ENCODE assay signal across 1 cellular context in genomic region chr17:55495239-55495638, GRCh38.
TF ChIP-seq lines count a peak whose summit lies in the region.

No MANE protein-coding gene starts in this region.

TF ChIP-seq in HEK293, 187 proteins besides CTCF, POLR2A, EP300 and RAD21 (continued from another document and continues in another):
- TF ChIP-seq, protein P1, sequence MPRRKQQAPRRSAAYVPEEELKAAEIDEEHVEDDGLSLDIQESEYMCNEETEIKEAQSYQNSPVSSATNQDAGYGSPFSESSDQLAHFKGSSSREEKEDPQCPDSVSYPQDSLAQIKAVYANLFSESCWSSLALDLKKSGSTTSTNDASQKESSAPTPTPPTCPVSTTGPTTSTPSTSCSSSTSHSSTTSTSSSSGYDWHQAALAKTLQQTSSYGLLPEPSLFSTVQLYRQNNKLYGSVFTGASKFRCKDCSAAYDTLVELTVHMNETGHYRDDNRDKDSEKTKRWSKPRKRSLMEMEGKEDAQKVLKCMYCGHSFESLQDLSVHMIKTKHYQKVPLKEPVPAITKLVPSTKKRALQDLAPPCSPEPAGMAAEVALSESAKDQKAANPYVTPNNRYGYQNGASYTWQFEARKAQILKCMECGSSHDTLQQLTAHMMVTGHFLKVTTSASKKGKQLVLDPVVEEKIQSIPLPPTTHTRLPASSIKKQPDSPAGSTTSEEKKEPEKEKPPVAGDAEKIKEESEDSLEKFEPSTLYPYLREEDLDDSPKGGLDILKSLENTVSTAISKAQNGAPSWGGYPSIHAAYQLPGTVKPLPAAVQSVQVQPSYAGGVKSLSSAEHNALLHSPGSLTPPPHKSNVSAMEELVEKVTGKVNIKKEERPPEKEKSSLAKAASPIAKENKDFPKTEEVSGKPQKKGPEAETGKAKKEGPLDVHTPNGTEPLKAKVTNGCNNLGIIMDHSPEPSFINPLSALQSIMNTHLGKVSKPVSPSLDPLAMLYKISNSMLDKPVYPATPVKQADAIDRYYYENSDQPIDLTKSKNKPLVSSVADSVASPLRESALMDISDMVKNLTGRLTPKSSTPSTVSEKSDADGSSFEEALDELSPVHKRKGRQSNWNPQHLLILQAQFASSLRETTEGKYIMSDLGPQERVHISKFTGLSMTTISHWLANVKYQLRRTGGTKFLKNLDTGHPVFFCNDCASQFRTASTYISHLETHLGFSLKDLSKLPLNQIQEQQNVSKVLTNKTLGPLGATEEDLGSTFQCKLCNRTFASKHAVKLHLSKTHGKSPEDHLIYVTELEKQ (tag by site-specific recombination; IDR thresholded peaks at IDR 0.05; ENCODE audit: borderline replicate concordance) = peak; percentile 45; the same call in 1 of the 2 replicates
- TF ChIP-seq ZNF707 (tag by site-specific recombination; IDR thresholded peaks at IDR 0.05) = no peak
- no peak for TF ChIP-seq ZSCAN16 (tag by site-specific recombination; IDR thresholded peaks at IDR 0.05)
- TF ChIP-seq ZNF366 (tag by site-specific recombination; conservative IDR thresholded peaks at IDR 0.05) = peak; percentile 55; the same call in 1 of the 2 replicates
- TF ChIP-seq ZSCAN23 (tag by site-specific recombination; IDR thresholded peaks at IDR 0.05) = no peak
- TF ChIP-seq ZNF629 (tag by site-specific recombination; IDR thresholded peaks at IDR 0.05) = peak; percentile 53; the same call in 1 of the 2 replicates
- no peak for TF ChIP-seq ZFHX2 (tag by site-specific recombination; conservative IDR thresholded peaks at IDR 0.05)
- no peak for TF ChIP-seq ZBTB10 (tag by site-specific recombination; IDR thresholded peaks at IDR 0.05)
- no peak for TF ChIP-seq ZNF544 (tag by site-specific recombination; IDR thresholded peaks at IDR 0.05)
- TF ChIP-seq OVOL3 (tag by site-specific recombination; IDR thresholded peaks at IDR 0.05) = no peak
- TF ChIP-seq, protein P2, sequence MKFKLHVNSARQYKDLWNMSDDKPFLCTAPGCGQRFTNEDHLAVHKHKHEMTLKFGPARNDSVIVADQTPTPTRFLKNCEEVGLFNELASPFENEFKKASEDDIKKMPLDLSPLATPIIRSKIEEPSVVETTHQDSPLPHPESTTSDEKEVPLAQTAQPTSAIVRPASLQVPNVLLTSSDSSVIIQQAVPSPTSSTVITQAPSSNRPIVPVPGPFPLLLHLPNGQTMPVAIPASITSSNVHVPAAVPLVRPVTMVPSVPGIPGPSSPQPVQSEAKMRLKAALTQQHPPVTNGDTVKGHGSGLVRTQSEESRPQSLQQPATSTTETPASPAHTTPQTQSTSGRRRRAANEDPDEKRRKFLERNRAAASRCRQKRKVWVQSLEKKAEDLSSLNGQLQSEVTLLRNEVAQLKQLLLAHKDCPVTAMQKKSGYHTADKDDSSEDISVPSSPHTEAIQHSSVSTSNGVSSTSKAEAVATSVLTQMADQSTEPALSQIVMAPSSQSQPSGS (tag by site-specific recombination; IDR thresholded peaks at IDR 0.05; ENCODE audit: low read depth) = no peak
- no peak for TF ChIP-seq ZNF140 (tag by site-specific recombination; IDR thresholded peaks at IDR 0.05)
- peak; percentile 69 for TF ChIP-seq OSR2 (tag by site-specific recombination; IDR thresholded peaks at IDR 0.05)
- TF ChIP-seq ZNF449 (tag by site-specific recombination; IDR thresholded peaks at IDR 0.05) = no peak
- TF ChIP-seq ZNF623 (tag by site-specific recombination; IDR thresholded peaks at IDR 0.05) = no peak
- TF ChIP-seq ZNF521 (tag by site-specific recombination; IDR thresholded peaks at IDR 0.05) = no peak
- no peak for TF ChIP-seq ZNF37A (tag by site-specific recombination; IDR thresholded peaks at IDR 0.05)
- TF ChIP-seq INSM2 (tag by site-specific recombination; IDR thresholded peaks at IDR 0.05) = 0 out of 2 replicates have a peak, but pooled peaks have one; percentile 18
- TF ChIP-seq ZNF548 (tag by site-specific recombination; IDR thresholded peaks at IDR 0.05) = no peak
- TF ChIP-seq ZNF239 (tag by site-specific recombination; IDR thresholded peaks at IDR 0.05) = no peak
- no peak for TF ChIP-seq ZNF302 (tag by site-specific recombination; IDR thresholded peaks at IDR 0.05; ENCODE audit: low read depth)
- TF ChIP-seq ZNF354C (tag by site-specific recombination; IDR thresholded peaks at IDR 0.05; ENCODE audit: borderline replicate concordance, low read depth) = no peak
- no peak for TF ChIP-seq REPIN1 (tag by site-specific recombination; IDR thresholded peaks at IDR 0.05; ENCODE audit: low read depth)
- no peak for TF ChIP-seq ZNF423 (tag by site-specific recombination; IDR thresholded peaks at IDR 0.05)
- TF ChIP-seq KLF1 (tag by site-specific recombination; IDR thresholded peaks at IDR 0.05) = peak; percentile 95
- TF ChIP-seq ZNF837 (tag by site-specific recombination; IDR thresholded peaks at IDR 0.05) = no peak
- TF ChIP-seq, protein P3, sequence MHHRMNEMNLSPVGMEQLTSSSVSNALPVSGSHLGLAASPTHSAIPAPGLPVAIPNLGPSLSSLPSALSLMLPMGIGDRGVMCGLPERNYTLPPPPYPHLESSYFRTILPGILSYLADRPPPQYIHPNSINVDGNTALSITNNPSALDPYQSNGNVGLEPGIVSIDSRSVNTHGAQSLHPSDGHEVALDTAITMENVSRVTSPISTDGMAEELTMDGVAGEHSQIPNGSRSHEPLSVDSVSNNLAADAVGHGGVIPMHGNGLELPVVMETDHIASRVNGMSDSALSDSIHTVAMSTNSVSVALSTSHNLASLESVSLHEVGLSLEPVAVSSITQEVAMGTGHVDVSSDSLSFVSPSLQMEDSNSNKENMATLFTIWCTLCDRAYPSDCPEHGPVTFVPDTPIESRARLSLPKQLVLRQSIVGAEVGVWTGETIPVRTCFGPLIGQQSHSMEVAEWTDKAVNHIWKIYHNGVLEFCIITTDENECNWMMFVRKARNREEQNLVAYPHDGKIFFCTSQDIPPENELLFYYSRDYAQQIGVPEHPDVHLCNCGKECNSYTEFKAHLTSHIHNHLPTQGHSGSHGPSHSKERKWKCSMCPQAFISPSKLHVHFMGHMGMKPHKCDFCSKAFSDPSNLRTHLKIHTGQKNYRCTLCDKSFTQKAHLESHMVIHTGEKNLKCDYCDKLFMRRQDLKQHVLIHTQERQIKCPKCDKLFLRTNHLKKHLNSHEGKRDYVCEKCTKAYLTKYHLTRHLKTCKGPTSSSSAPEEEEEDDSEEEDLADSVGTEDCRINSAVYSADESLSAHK (tag by site-specific recombination; IDR thresholded peaks at IDR 0.05) = peak; percentile 47; the same call in 1 of the 2 replicates
- TF ChIP-seq ZNF501 (tag by site-specific recombination; IDR thresholded peaks at IDR 0.05) = no peak
- TF ChIP-seq ZNF639 (tag by site-specific recombination; IDR thresholded peaks at IDR 0.05) = 0 out of 2 replicates have a peak, but pooled peaks have one; percentile 26
- no peak for TF ChIP-seq ZNF146 (tag by site-specific recombination; IDR thresholded peaks at IDR 0.05)
- no peak for TF ChIP-seq ZNF785 (tag by site-specific recombination; IDR thresholded peaks at IDR 0.05)
- peak; percentile 69; the same call in 1 of the 2 replicates for TF ChIP-seq GLI2 (tag by site-specific recombination; IDR thresholded peaks at IDR 0.05; ENCODE audit: borderline replicate concordance, low read depth)
- TF ChIP-seq FEZF1 (tag by site-specific recombination; IDR thresholded peaks at IDR 0.05) = peak; percentile 54
- no peak for TF ChIP-seq ZNF830 (tag by site-specific recombination; IDR thresholded peaks at IDR 0.05; ENCODE audit: low read depth)
- TF ChIP-seq ZFP3 (tag by site-specific recombination; IDR thresholded peaks at IDR 0.05; ENCODE audit: low read depth) = no peak
- no peak for TF ChIP-seq MZF1 (tag by site-specific recombination; IDR thresholded peaks at IDR 0.05; ENCODE audit: borderline replicate concordance)
- no peak for TF ChIP-seq KLF8 (tag by site-specific recombination; IDR thresholded peaks at IDR 0.05)
- no peak for TF ChIP-seq ZBTB6 (tag by site-specific recombination; IDR thresholded peaks at IDR 0.05)
- no peak for TF ChIP-seq ZNF621 (tag by site-specific recombination; IDR thresholded peaks at IDR 0.05)
- peak; percentile 96 for TF ChIP-seq KLF7 (tag by site-specific recombination; IDR thresholded peaks at IDR 0.05; ENCODE audit: borderline replicate concordance)
- no peak for TF ChIP-seq ELK4 (IDR thresholded peaks at IDR 0.05; ENCODE audit: borderline replicate concordance, low read depth, low read length)
- no peak for TF ChIP-seq ZBTB21 (tag by site-specific recombination; IDR thresholded peaks at IDR 0.05)
- no peak for TF ChIP-seq ZNF585B (tag by site-specific recombination; IDR thresholded peaks at IDR 0.05)
- TF ChIP-seq KLF17 (tag by site-specific recombination; IDR thresholded peaks at IDR 0.05) = peak; percentile 23; the same call in 1 of the 2 replicates
- no peak for TF ChIP-seq ZNF292 (tag by site-specific recombination; IDR thresholded peaks at IDR 0.05; ENCODE audit: borderline replicate concordance, low read depth)
- no peak for TF ChIP-seq ZNF76 (tag by site-specific recombination; IDR thresholded peaks at IDR 0.05; ENCODE audit: borderline replicate concordance, low read depth)
